ENCODE assay signal across 29 cellular contexts in genomic region chr11:105149477-105149876, GRCh38. TPM values are rescaled to one million over a fixed set of nuclear protein-coding genes. Genes with fewer than 3 reads are reported as not detected.
"Had no signal": no experiment of that assay in that cellular context is flagged by ENCODE, and none has a peak within 500 bp of the region (broad histone marks: within the 10 kb centered on the region; RNA-seq: fewer than 3 reads in every experiment).

No MANE protein-coding gene starts in this region.

- H3K36me3 ChIP-seq: esophagus squamous epithelium, gastrocnemius medialis, heart right ventricle, left lung, lower lobe of right lung had no signal

- H3K27ac ChIP-seq: coronary artery, dorsolateral prefrontal cortex, gastrocnemius medialis, heart right ventricle, left lung, lower lobe of right lung had no signal

- H3K4me3 ChIP-seq: coronary artery, dorsolateral prefrontal cortex, esophagus squamous epithelium, gastrocnemius medialis, heart right ventricle, left lung, lower lobe of right lung had no signal

- H3K4me3 Mint-ChIP-seq: effector memory CD8-positive, alpha-beta T cell; endodermal cell; memory B cell; naive thymus-derived CD4-positive, alpha-beta T cell had no signal

- H3K4me1 Mint-ChIP-seq: endodermal cell; memory B cell; naive thymus-derived CD4-positive, alpha-beta T cell had no signal

- H3K9me3 Mint-ChIP-seq: effector memory CD8-positive, alpha-beta T cell; endodermal cell; memory B cell; naive thymus-derived CD4-positive, alpha-beta T cell had no signal

- H3K9me3 ChIP-seq: esophagus squamous epithelium, gastrocnemius medialis, heart right ventricle, left lung, lower lobe of right lung had no signal

- H3K27ac Mint-ChIP-seq: effector memory CD8-positive, alpha-beta T cell; endodermal cell; memory B cell; naive thymus-derived CD4-positive, alpha-beta T cell had no signal

- H3K4me1 ChIP-seq: gastrocnemius medialis, heart right ventricle, left lung, lower lobe of right lung had no signal

- DNase-seq: dermis blood vessel endothelial cell; dorsolateral prefrontal cortex; effector CD4-positive, alpha-beta T cell; effector memory CD8-positive, alpha-beta T cell; endodermal cell; esophagus squamous epithelium; foreskin fibroblast; foreskin melanocyte; gastrocnemius medialis; glutamatergic neuron; head of caudate nucleus; heart right ventricle; hippocampal formation; kidney glomerular epithelial cell; left cardiac atrium; left lung; left ventricle myocardium superior; lower lobe of right lung; mesendoderm; midbrain; naive thymus-derived CD4-positive, alpha-beta T cell had no signal

- H3K27me3 ChIP-seq: dorsolateral prefrontal cortex, esophagus squamous epithelium, gastrocnemius medialis, heart right ventricle, left lung had no signal

- ATAC-seq: effector memory CD8-positive, alpha-beta T cell; gastrocnemius medialis; heart right ventricle; left cardiac atrium; left lung; left ventricle myocardium superior; lower lobe of right lung; naive thymus-derived CD4-positive, alpha-beta T cell had no signal

- H3K36me3 Mint-ChIP-seq: memory B cell; naive thymus-derived CD4-positive, alpha-beta T cell had no signal

RNA-seq across cellular contexts. Expression of gene CARD18, which starts 9.9 kb away (rescaled TPM):
- total RNA-seq: cerebellum; dermis blood vessel endothelial cell; endodermal cell; epithelial cell of proximal tubule; gastrocnemius medialis; glomerular endothelial cell; left cardiac atrium; left lung; lower lobe of right lung; lung microvascular endothelial cell; mononuclear cell; mucosa of gallbladder; naive thymus-derived CD4-positive, alpha-beta T cell had no signal
- polyA plus RNA-seq: naive thymus-derived CD4-positive, alpha-beta T cell had no signal
